9 cellular contexts compared by ENCODE assay signal in genomic region chr1:110412576-110412975, GRCh38. TPM values are rescaled to one million over a fixed set of nuclear protein-coding genes. Genes with fewer than 3 reads are reported as not detected.
A peak's percentile ranks its signal among the peaks of the same experiment; 100 is the strongest.
DNase-seq lines count a peak whose midpoint lies in the region; ATAC-seq, FAIRE-seq and TF ChIP-seq lines count a peak whose summit lies in the region.
"Had no signal": no experiment of that assay in that cellular context is flagged by ENCODE, and none has a peak within 500 bp of the region (broad histone marks: within the 10 kb centered on the region; RNA-seq: fewer than 3 reads in every experiment).

No MANE protein-coding gene starts in this region.

- H3K9ac ChIP-seq in IMR-90 (ENCODE audit: low read depth, low read length): no peak overlapping the region

- H2BK120ac ChIP-seq in IMR-90 (ENCODE audit: low read depth, low read length): no peak overlapping the region

- no peaks in the 10 kb centered on the region for H3K9me3 Mint-ChIP-seq in type B pancreatic cell

- POLR2A ChIA-PET in IMR-90 (lab: Charles Lee; ENCODE audit: unreplicated experiment): no interaction called here

- no peaks in the 10 kb centered on the region for H3K9me1 ChIP-seq in IMR-90 (ENCODE audit: insufficient read depth, low read length)

- TF ChIP-seq CTCF in IMR-90 (conservative IDR thresholded peaks at IDR 0.05; ENCODE audit: low read depth, low read length): peak; percentile 75
- peak; percentile 78 for TF ChIP-seq CTCF in RWPE2 (IDR thresholded peaks at IDR 0.05; ENCODE audit: poor library complexity, severe bottlenecking)
- peak; percentile 33 to 57 (median 47) for TF ChIP-seq CTCF in pancreas (IDR thresholded peaks at IDR 0.05)
- TF ChIP-seq CTCF in type B pancreatic cell (conservative IDR thresholded peaks at IDR 0.05): peak; percentile 83

- H3K79me1 ChIP-seq in IMR-90 (ENCODE audit: low read depth in 1 of 2, low read length in 2 of 2): peaks cover 4 to 8% of the 10 kb centered on the region in 2 experiments; a peak in 3 of 4 replicates

- intact Hi-C loops in IMR-90 (cut with micrococcal nuclease) (loop anchor here (1.0 to 2.0 kb wide), 3 partner anchors 48 to 210 kb away; no protein-coding TSS in a partner anchor), pancreas (cut with DNase I) (loop anchor here in 1 of 3 donors (5.0 kb wide), 1 partner anchor 85 kb away; no protein-coding TSS in a partner anchor)

- H4K8ac ChIP-seq in IMR-90 (ENCODE audit: low read depth in 2 of 2, low read length in 2 of 2): no peak overlapping the region

- no peak overlapping the region for H3K14ac ChIP-seq in IMR-90 (replicated peaks; ENCODE audit: low read depth, low read length)

- H2AFZ ChIP-seq in IMR-90 (replicated peaks; ENCODE audit: low read length, poor library complexity): peak overlapping the region; percentile 37

- H3K27me3 ChIP-seq in IMR-90 (ENCODE audit: control insufficient read depth, insufficient read depth, low read length) (peaks cover 14% of the 10 kb centered on the region), RWPE2 (ENCODE audit: insufficient read depth, poor library complexity, severe bottlenecking) (no peaks in the 10 kb centered on the region), pancreas (no peaks in the 10 kb centered on the region)

- WGBS in IMR-90 (ENCODE audit: extremely low coverage in 2 of 2, insufficient read length in 1 of 2), 2 experiments: 14% methylated on average over 2 of the region's 4 CpGs; no CpG with 5 or more reads in 1 of the 2 experiments
- WGBS in pancreas, 2 donors: 30 to 41% methylated on average over 4 of the region's 4 CpGs

- H4K20me1 ChIP-seq in IMR-90 (ENCODE audit: insufficient read depth, low read length): no peaks in the 10 kb centered on the region

- H3K4me3 Mint-ChIP-seq in type B pancreatic cell: no peak overlapping the region

- H2BK5ac ChIP-seq in IMR-90 (ENCODE audit: low read depth, low read length, poor library complexity, severe bottlenecking): no peak overlapping the region

- CTCF ChIA-PET in IMR-90 (lab: Yijun Ruan, JAX): interaction anchor here (0.6 to 2.5 kb wide), 9 partner anchors 9 to 209 kb away, joined by 3 to 29 read pairs (median 3); partner anchors contain the start of gene RBM15

- H3K4me1 Mint-ChIP-seq in type B pancreatic cell (ENCODE audit: unreplicated experiment): peaks cover 11% of the 10 kb centered on the region

- in situ Hi-C loops in IMR-90 (cut with MboI; ENCODE audit: low sequenced_read_pairs): loop anchor here (5.0 to 10.0 kb wide), 3 partner anchors 50 to 208 kb away; no protein-coding TSS in a partner anchor

- no peak overlapping the region for H4K91ac ChIP-seq in IMR-90 (ENCODE audit: insufficient read depth, low read depth, low read length)

- H2AK9ac ChIP-seq in IMR-90 (replicated peaks; ENCODE audit: low read depth, low read length, poor library complexity): no peak overlapping the region

- H3K27me3 Mint-ChIP-seq in type B pancreatic cell: peaks cover 12% of the 10 kb centered on the region

- H3K56ac ChIP-seq in IMR-90 (ENCODE audit: extremely low read depth, insufficient read depth, low read length): no peak overlapping the region

- H3K27ac Mint-ChIP-seq in type B pancreatic cell: no peak overlapping the region

- no peak overlapping the region for H3K4ac ChIP-seq in IMR-90 (ENCODE audit: low read depth, low read length)

- peak; percentile 79 for TF ChIP-seq RAD21 in IMR-90 (IDR thresholded peaks at IDR 0.05; ENCODE audit: low read length)

- H3K4me2 ChIP-seq in IMR-90 (ENCODE audit: low read depth, low read length): no peak overlapping the region

- no peak overlapping the region for H4K5ac ChIP-seq in IMR-90 (ENCODE audit: low read depth, low read length)

- DNase-seq in GM04504 (ENCODE audit: low read depth) (peak; percentile 54), IMR-90 (peak; percentile 63), RWPE2 (ENCODE audit: low spot score) (no peak), germinal center (ENCODE audit: low spot score) (peak; percentile 76), pancreas (peak in 5 of 6 donors; percentile 28 to 70 (median 57)), type B pancreatic cell (ENCODE audit: extremely low spot score, unreplicated experiment) (no peak)
- DNase-seq in activated effector memory CD4-positive, alpha-beta T cell treated with anti-CD3 and anti-CD28 coated beads, Interleukin-2, amount 50 U/mL, for 16 hours: peak; percentile 87

- H3K27ac ChIP-seq in IMR-90 (ENCODE audit: insufficient read depth, low read length) (no peak overlapping the region), RWPE2 (ENCODE audit: poor library complexity, severe bottlenecking) (no peak overlapping the region), pancreas (no peak overlapping the region)

- H3K4me1 ChIP-seq in IMR-90 (ENCODE audit: control insufficient read depth, insufficient read depth, low read length) (peaks cover 2% of the 10 kb centered on the region; the same call in 1 of the 2 replicates), RWPE2 (ENCODE audit: insufficient read depth, poor library complexity, severe bottlenecking) (no peaks in the 10 kb centered on the region), pancreas (peaks cover 0 to 5% (median 0%) of the 10 kb centered on the region in 3 donors)

- no peak overlapping the region for H3K23ac ChIP-seq in IMR-90 (ENCODE audit: low read depth, low read length)

- no peak overlapping the region for H2BK20ac ChIP-seq in IMR-90 (ENCODE audit: low read depth, low read length)

- no peak overlapping the region for H3K4me3 ChIP-seq in IMR-90 (ENCODE audit: insufficient read depth, low read depth, low read length)
- no peak overlapping the region for H3K4me3 ChIP-seq in RWPE2 (ENCODE audit: severe bottlenecking)
- no peak overlapping the region for H3K4me3 ChIP-seq in pancreas

- dilution Hi-C loops in IMR-90 (cut with HindIII; ENCODE audit: low sequenced_read_pairs, unreplicated experiment): no loop called here

- no peak for FAIRE-seq in pancreas (lab: Jason Lieb, UNC)
- FAIRE-seq: endometrium had no signal

- H3K18ac ChIP-seq in IMR-90 (ENCODE audit: low read depth, low read length): no peak overlapping the region

- no peaks in the 10 kb centered on the region for H3K9me3 ChIP-seq in IMR-90 (ENCODE audit: control insufficient read depth, insufficient read depth, low read length)
- no peaks in the 10 kb centered on the region for H3K9me3 ChIP-seq in RWPE2 (ENCODE audit: severe bottlenecking)
- no peaks in the 10 kb centered on the region for H3K9me3 ChIP-seq in pancreas

- no peak overlapping the region for H2AK5ac ChIP-seq in IMR-90 (ENCODE audit: low read depth, low read length)

- H3K36me3 ChIP-seq in IMR-90 (ENCODE audit: control insufficient read depth, insufficient read depth, low read length) (no peaks in the 10 kb centered on the region), RWPE2 (ENCODE audit: low read depth) (no peaks in the 10 kb centered on the region), pancreas (no peaks in the 10 kb centered on the region)

- no peak for TF ChIP-seq POLR2A in IMR-90 (IDR thresholded peaks at IDR 0.05; ENCODE audit: low read depth, low read length)

- no TSS peak for BruUV-seq in IMR-90 (replicated peaks; lab: Mats Ljungman, UMichigan)

- H3K36me3 Mint-ChIP-seq in type B pancreatic cell: peaks cover 3% of the 10 kb centered on the region

- H2BK15ac ChIP-seq in IMR-90 (ENCODE audit: low read depth, low read length): no peak overlapping the region

- ATAC-seq in IMR-90 (ENCODE audit: low read depth) (peak; percentile 84), RWPE2 (ENCODE audit: low read depth) (peak; percentile 90), pancreas (peak; percentile 35 to 72 (median 62)), HG03280 (IDR thresholded peaks at IDR 0.05; ENCODE audit: unreplicated experiment) (no peak)

TF ChIP-seq in IMR-90, 13 proteins besides CTCF, POLR2A, EP300 and RAD21:
- no peak for TF ChIP-seq MXI1 (IDR thresholded peaks at IDR 0.05; ENCODE audit: borderline replicate concordance, low read depth, low read length)
- no peak for TF ChIP-seq CEBPB (IDR thresholded peaks at IDR 0.05; ENCODE audit: low read depth, low read length)
- TF ChIP-seq MAZ (IDR thresholded peaks at IDR 0.05; ENCODE audit: borderline replicate concordance, low read depth, low read length): no peak
- TF ChIP-seq ELK1 (IDR thresholded peaks at IDR 0.05; ENCODE audit: borderline replicate concordance, low read depth, low read length): no peak
- TF ChIP-seq SMC3 (IDR thresholded peaks at IDR 0.05; ENCODE audit: low read depth, low read length): peak; percentile 90
- 0 out of 2 replicates have a peak, but pooled peaks have one; percentile 40 for TF ChIP-seq BHLHE40 (IDR thresholded peaks at IDR 0.05; ENCODE audit: low read depth, low read length)
- no peak for TF ChIP-seq CHD1 (IDR thresholded peaks at IDR 0.05; ENCODE audit: low read depth, low read length)
- TF ChIP-seq MAFK (IDR thresholded peaks at IDR 0.05; ENCODE audit: low read depth, low read length): no peak

RNA-seq across cellular contexts. Expression of gene LAMTOR5, which starts 5.1 kb away (rescaled TPM):
- total RNA-seq in IMR-90 (2012; rRNA removed): 159 and 177 TPM in 2 replicates
- polyA plus RNA-seq in IMR-90 (2012; rRNA removed): 320 and 369 TPM in 2 replicates
- polyA plus RNA-seq in IMR-90 (2012; cell fraction: cytosol; rRNA removed): 431 and 469 TPM in 2 replicates
- 97.8 and 199 TPM in 2 replicates for polyA plus RNA-seq in IMR-90 (2012; cell fraction: nucleus; rRNA removed; ENCODE audit: low replicate concordance)
- 10 to 100 TPM; 29.0 to 63.9 (median 36.8) TPM for total RNA-seq in pancreas
- polyA plus RNA-seq in pancreas: 100 to 1,000 TPM; 107 to 159 TPM
- total RNA-seq in type B pancreatic cell (ENCODE audit: low replicate concordance): 131 and 142 TPM in 2 replicates

RNA-seq across cellular contexts. Expression of gene SLC16A4, which starts 21.8 kb away (rescaled TPM):
- total RNA-seq in IMR-90 (2012; rRNA removed) (65.2 and 73.0 TPM in 2 replicates), pancreas (1 to 10 TPM in 2 of 6 donors, under 1 TPM in 4; 0.32 to 1.8 (median 0.71) TPM), type B pancreatic cell (ENCODE audit: low replicate concordance) (2.0 and 5.4 TPM in 2 replicates)
- polyA plus RNA-seq in IMR-90 (2012; rRNA removed) (20.8 and 27.7 TPM in 2 replicates), pancreas (under 1 TPM; 0.52 to 0.53 TPM)
- 8.6 and 10.3 TPM in 2 replicates for polyA plus RNA-seq in IMR-90 (2012; cell fraction: cytosol; rRNA removed)
- polyA plus RNA-seq in IMR-90 (2012; cell fraction: nucleus; rRNA removed; ENCODE audit: low replicate concordance): 2.4 and 16.3 TPM in 2 replicates

RNA-seq across cellular contexts. Expression of gene PROK1, which starts 38.4 kb away (rescaled TPM):
- total RNA-seq in IMR-90 (2012; rRNA removed) (not detected in 2 replicates), pancreas (under 1 TPM in 1 of 6 donors, not detected in 5; 0.12 TPM), type B pancreatic cell (ENCODE audit: low replicate concordance) (0.29 TPM in 2 replicates)
- polyA plus RNA-seq in IMR-90 (2012; rRNA removed) (not detected in 2 replicates), pancreas (under 1 TPM in 1 of 2 donors, not detected in 1; 0.53 TPM)
- polyA plus RNA-seq in IMR-90 (2012; cell fraction: cytosol; rRNA removed): not detected in 2 replicates
- not detected in 2 replicates for polyA plus RNA-seq in IMR-90 (2012; cell fraction: nucleus; rRNA removed; ENCODE audit: low replicate concordance)

Comparison
In these comparisons a context has a peak if more than half of its experiments do, and no peak if none do; other contexts are left out.
1. DNase-seq: peak in GM04504 (single experiment), IMR-90 (single experiment), activated effector memory CD4-positive, alpha-beta T cell treated with anti-CD3 and anti-CD28 coated beads, Interleukin-2, amount 50 U/mL, for 16 hours (single experiment), germinal center (single experiment) and pancreas (5 of 6); none in RWPE2 (single experiment) and type B pancreatic cell (single experiment).
2. RNA of gene SLC16A4, which starts 21.8 kb away (total RNA-seq): 65.2 to 73.0 TPM in IMR-90; 2.0 to 5.4 TPM in type B pancreatic cell and 0.32 to 1.8 TPM in pancreas; every median in the first group is over 10 times any median in the second.
3. Peak in every context shown above with its lines, with median percentiles within 50 percentile points of each other: CTCF ChIP-seq.